ENCODE assay signal across 9 cellular contexts in the genomic region with DNA sequence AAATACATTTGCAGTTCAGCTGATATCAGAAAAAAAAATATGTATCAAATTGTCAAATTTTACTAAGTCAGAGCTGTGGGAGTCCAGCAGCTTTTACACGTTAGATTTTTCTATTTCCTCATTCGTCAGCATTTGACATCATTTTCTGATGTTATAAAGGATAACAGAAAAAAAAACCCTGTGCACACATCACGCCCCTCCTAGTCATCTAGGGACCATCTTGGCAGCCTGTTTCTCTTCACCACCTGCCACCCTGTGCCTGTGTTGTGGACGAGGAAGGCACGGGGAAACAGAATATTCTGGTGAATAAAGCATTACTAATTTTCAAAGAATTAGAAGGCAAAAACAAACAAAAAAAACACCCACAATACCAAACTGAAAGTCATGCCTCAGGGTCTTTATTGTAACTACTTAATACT. TPM values are rescaled to one million over a fixed set of nuclear protein-coding genes. Genes with fewer than 3 reads are reported as not detected.
A peak's percentile ranks its signal among the peaks of the same experiment; 100 is the strongest.
DNase-seq lines count a peak whose midpoint lies in the region; ATAC-seq, FAIRE-seq and TF ChIP-seq lines count a peak whose summit lies in the region.
"Had no signal": no experiment of that assay in that cellular context is flagged by ENCODE, and none has a peak within 500 bp of the region (broad histone marks: within the 10 kb centered on the region; RNA-seq: fewer than 3 reads in every experiment).

No MANE protein-coding gene starts in this region.

- DNase-seq in activated T-cell treated with anti-CD3 and anti-CD28 coated beads, Interleukin-2, amount 50 U/mL, for 4 hours, result no peak
- no peak for DNase-seq in activated T-cell treated with anti-CD3 and anti-CD28 coated beads, Interleukin-2, amount 50 U/mL, for 1 hour
- DNase-seq in PC-9 (peak; percentile 64 to 90), endodermal cell (no peak), NCI-H510A treated with DMSO at 0.1 percent for 48 hours (lab: John Stamatoyannopoulos, UW) (no peak), HTR-8/SVneo (ENCODE audit: insufficient read length, low spot score) (no peak)
- DNase-seq in stimulated activated effector memory CD8-positive, alpha-beta T cell treated with anti-CD3 and anti-CD28 coated beads, Interleukin-12 subunit alpha, Interleukin-12 subunit beta, amount 100 ng/mL, for 72 hours (ENCODE audit: low spot score in 2 of 2), result peak; percentile 17 to 70

- H3K27me3 Mint-ChIP-seq in activated T-cell treated with anti-CD3 and anti-CD28 coated beads, Interleukin-2, amount 50 U/mL, for 4 hours (ENCODE audit: low read depth), result no peaks in the 10 kb centered on the region
- H3K27me3 Mint-ChIP-seq in endodermal cell (ENCODE audit: insufficient read depth), result no peaks in the 10 kb centered on the region

- H3K36me3 ChIP-seq in PC-9 (ENCODE audit: low read depth) (peaks cover 46% of the 10 kb centered on the region), endodermal cell (ENCODE audit: control insufficient read depth, insufficient read depth, low read length) (no peaks in the 10 kb centered on the region)
- H3K36me3 ChIP-seq: esophagus muscularis mucosa had no signal

- CTCF ChIA-PET in PC-9 (lab: Charles Lee), result interaction anchor here (0.6 to 0.7 kb wide), 2 partner anchors 158 to 369 kb away, joined by 3 read pairs; no protein-coding TSS in a partner anchor

- no peaks in the 10 kb centered on the region for H3K9me3 ChIP-seq in PC-9 (ENCODE audit: insufficient read depth, low read depth)
- H3K9me3 ChIP-seq in endodermal cell (ENCODE audit: control insufficient read depth, low read length), result no peaks in the 10 kb centered on the region
- H3K9me3 ChIP-seq: esophagus muscularis mucosa had no signal

- H2AFZ ChIP-seq in PC-9, result no peak overlapping the region

- no peak overlapping the region for H3K4me3 Mint-ChIP-seq in activated T-cell treated with anti-CD3 and anti-CD28 coated beads, Interleukin-2, amount 50 U/mL, for 4 hours
- H3K4me3 Mint-ChIP-seq in endodermal cell, result no peak overlapping the region
- H3K4me3 Mint-ChIP-seq in stimulated activated effector memory CD8-positive, alpha-beta T cell treated with anti-CD3 and anti-CD28 coated beads, Interleukin-12 subunit alpha, Interleukin-12 subunit beta, amount 100 ng/mL, for 72 hours, result peak overlapping the region; percentile 68

- no peaks in the 10 kb centered on the region for H3K9me3 Mint-ChIP-seq in activated T-cell treated with anti-CD3 and anti-CD28 coated beads, Interleukin-2, amount 50 U/mL, for 4 hours
- H3K9me3 Mint-ChIP-seq in endodermal cell, result no peaks in the 10 kb centered on the region
- H3K9me3 Mint-ChIP-seq in stimulated activated effector memory CD8-positive, alpha-beta T cell treated with anti-CD3 and anti-CD28 coated beads, Interleukin-12 subunit alpha, Interleukin-12 subunit beta, amount 100 ng/mL, for 72 hours, result no peaks in the 10 kb centered on the region

- intact Hi-C loops in PC-9 (cut with micrococcal nuclease; ENCODE audit: unreplicated experiment), result loop anchor here (1.0 kb wide), 1 partner anchor 67 kb away; no protein-coding TSS in a partner anchor

- POLR2A ChIA-PET in PC-9 (lab: Charles Lee; ENCODE audit: unreplicated experiment), result interaction anchor here (0.5 to 0.7 kb wide), 4 partner anchors 9 to 418 kb away, joined by 3 to 5 read pairs (median 4); no protein-coding TSS in a partner anchor

- peak overlapping the region; percentile 99 for H3K27ac ChIP-seq in PC-9
- peak overlapping the region; percentile 76 for H3K27ac ChIP-seq in endodermal cell (ENCODE audit: low read depth, low read length)
- H3K27ac ChIP-seq: esophagus muscularis mucosa had no signal

- TF ChIP-seq CTCF in PC-9 (conservative IDR thresholded peaks at IDR 0.05) (no peak), endodermal cell (conservative IDR thresholded peaks at IDR 0.05) (no peak)

- peak overlapping the region; percentile 23; the same call in 1 of the 2 replicates for H3K4me3 ChIP-seq in PC-9
- H3K4me3 ChIP-seq in endodermal cell (ENCODE audit: low read length), result no peak overlapping the region
- H3K4me3 ChIP-seq: esophagus muscularis mucosa had no signal

- no peak overlapping the region for H3K9ac ChIP-seq in endodermal cell (ENCODE audit: extremely low read depth, low read length, poor library complexity, severe bottlenecking)

- FAIRE-seq in HTR-8/SVneo (lab: Jason Lieb, UNC), result no peak

- H4K20me1 ChIP-seq in PC-9 (ENCODE audit: insufficient read depth), result peaks cover 14% of the 10 kb centered on the region

- BruUV-seq in PC-9 (replicated peaks; lab: Mats Ljungman, UMichigan), result no TSS peak

- no peak overlapping the region for H3K27ac Mint-ChIP-seq in endodermal cell
- H3K27ac Mint-ChIP-seq in stimulated activated effector memory CD8-positive, alpha-beta T cell treated with anti-CD3 and anti-CD28 coated beads, Interleukin-12 subunit alpha, Interleukin-12 subunit beta, amount 100 ng/mL, for 72 hours, result peak overlapping the region; percentile 86

- H3F3A ChIP-seq in PC-9 (ENCODE audit: insufficient read depth, low read depth), result peaks cover 89% of the 10 kb centered on the region

- H3K9me2 ChIP-seq in PC-9 (ENCODE audit: insufficient read depth), result no peaks in the 10 kb centered on the region

- H3K27me3 ChIP-seq in PC-9 (ENCODE audit: insufficient read depth, low read depth), result no peaks in the 10 kb centered on the region
- H3K27me3 ChIP-seq in endodermal cell (ENCODE audit: control insufficient read depth, insufficient read depth, low read length, poor library complexity, severe bottlenecking), result no peaks in the 10 kb centered on the region
- H3K27me3 ChIP-seq: esophagus muscularis mucosa had no signal

- 80% methylated on average over 3 of the region's 5 CpGs; no CpG with 5 or more reads in 1 of the 2 experiments for WGBS in endodermal cell (ENCODE audit: insufficient coverage in 1 of 2, insufficient read length in 1 of 2), 2 experiments

- peaks cover 7% of the 10 kb centered on the region for H3K36me3 Mint-ChIP-seq in activated T-cell treated with anti-CD3 and anti-CD28 coated beads, Interleukin-2, amount 50 U/mL, for 4 hours (ENCODE audit: insufficient read depth)
- H3K36me3 Mint-ChIP-seq in endodermal cell (ENCODE audit: low read depth), result peaks cover 5% of the 10 kb centered on the region
- H3K36me3 Mint-ChIP-seq in stimulated activated effector memory CD8-positive, alpha-beta T cell treated with anti-CD3 and anti-CD28 coated beads, Interleukin-12 subunit alpha, Interleukin-12 subunit beta, amount 100 ng/mL, for 72 hours, result peaks cover 49% of the 10 kb centered on the region

- peak; percentile 12 to 56 for ATAC-seq in activated T-cell treated with anti-CD3 and anti-CD28 coated beads, Interleukin-2, amount 50 U/mL, for 4 hours
- peak; percentile 91 for ATAC-seq in stimulated activated effector memory CD8-positive, alpha-beta T cell treated with anti-CD3 and anti-CD28 coated beads, Interleukin-12 subunit alpha, Interleukin-12 subunit beta, amount 100 ng/mL, for 72 hours
- no peak for ATAC-seq in HG03097 (IDR thresholded peaks at IDR 0.05; ENCODE audit: low FRiP score, unreplicated experiment)

- H3K4me1 Mint-ChIP-seq in activated T-cell treated with anti-CD3 and anti-CD28 coated beads, Interleukin-2, amount 50 U/mL, for 4 hours (ENCODE audit: low read depth), result peaks cover 67% of the 10 kb centered on the region
- peaks cover 45% of the 10 kb centered on the region for H3K4me1 Mint-ChIP-seq in endodermal cell
- peaks cover 73% of the 10 kb centered on the region for H3K4me1 Mint-ChIP-seq in stimulated activated effector memory CD8-positive, alpha-beta T cell treated with anti-CD3 and anti-CD28 coated beads, Interleukin-12 subunit alpha, Interleukin-12 subunit beta, amount 100 ng/mL, for 72 hours

- H3K4me2 ChIP-seq in PC-9, result peak overlapping the region; percentile 73

- H3K4me1 ChIP-seq in PC-9 (replicated peaks; ENCODE audit: insufficient read depth) (peaks cover 96% of the 10 kb centered on the region), endodermal cell (ENCODE audit: control insufficient read depth, insufficient read depth, low read length) (no peaks in the 10 kb centered on the region)

- H3K79me2 ChIP-seq in PC-9 (ENCODE audit: low read depth), result peaks cover 99% of the 10 kb centered on the region

RNA-seq across cellular contexts. Expression of a gene that starts 12.4 kb away (rescaled TPM):
- 10 to 100 TPM; 41.6 to 51.9 (median 44.5) TPM for total RNA-seq in activated T-cell treated with anti-CD3 and anti-CD28 coated beads, Interleukin-2, amount 50 U/mL, for 4 hours
- total RNA-seq in PC-9 (2021) (61.7 and 63.1 TPM in 2 replicates), endodermal cell (10 to 100 TPM; 57.0 to 58.8 TPM)
- polyA plus RNA-seq in endodermal cell (2013, experiment 1 of 2), result 41.0 TPM
- polyA plus RNA-seq in endodermal cell (2013, experiment 2 of 2), result 35.9 TPM

Comparison
In these comparisons a context has a peak if more than half of its experiments do, and no peak if none do; other contexts are left out.
1. DNase-seq: peak in PC-9 (2 of 2) and stimulated activated effector memory CD8-positive, alpha-beta T cell treated with anti-CD3 and anti-CD28 coated beads, Interleukin-12 subunit alpha, Interleukin-12 subunit beta, amount 100 ng/mL, for 72 hours (2 of 2); none in activated T-cell treated with anti-CD3 and anti-CD28 coated beads, Interleukin-2, amount 50 U/mL, for 4 hours (single experiment), activated T-cell treated with anti-CD3 and anti-CD28 coated beads, Interleukin-2, amount 50 U/mL, for 1 hour (single experiment), endodermal cell (single experiment), NCI-H510A treated with DMSO at 0.1 percent for 48 hours (single experiment) and HTR-8/SVneo (single experiment).